In the genomic region with DNA sequence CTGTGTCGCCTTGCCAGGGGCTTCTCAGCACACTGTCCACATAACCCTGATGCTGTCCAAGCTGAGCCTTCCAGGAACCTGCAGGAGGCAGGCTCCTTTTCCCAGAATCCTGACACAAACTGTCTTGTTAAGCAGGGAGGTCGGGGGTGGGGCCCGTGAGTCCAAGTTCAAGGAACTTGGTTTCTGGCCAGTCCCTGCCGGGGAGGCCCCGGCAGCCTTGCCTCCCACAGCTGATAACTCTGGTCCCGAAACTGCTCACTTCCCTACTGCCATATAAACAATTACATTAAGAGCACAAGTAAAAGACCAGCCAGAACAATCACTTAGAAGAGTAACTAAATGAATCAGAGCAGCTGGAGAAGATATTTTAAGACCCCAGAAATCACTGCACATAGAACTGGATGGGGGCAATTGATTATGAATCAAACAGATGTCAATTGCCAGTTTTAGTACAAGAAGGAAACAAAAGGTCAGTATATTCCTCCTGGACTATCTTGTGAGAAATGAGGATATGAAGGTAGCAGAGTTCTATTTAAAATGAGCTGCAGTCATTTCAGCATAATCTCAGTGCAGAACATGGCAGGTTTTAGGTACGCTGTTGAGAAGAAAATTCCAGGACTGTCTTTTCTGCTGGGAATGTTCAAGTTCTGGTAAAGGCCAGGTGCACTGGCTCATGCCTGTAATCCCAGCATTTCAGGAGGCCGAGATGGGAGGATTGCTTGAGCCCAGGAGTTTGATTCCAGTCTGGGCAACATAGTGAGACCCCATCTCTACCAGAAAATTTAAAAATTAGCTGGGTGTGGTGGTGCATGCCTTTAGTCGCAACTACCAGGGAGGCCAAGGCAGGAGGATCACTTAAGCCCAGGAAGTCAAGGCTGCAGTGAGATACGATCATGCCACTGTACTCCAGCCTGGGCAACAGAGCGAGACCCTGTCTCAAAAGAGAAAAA, we compare ENCODE assay signal across 1 cellular context.
TF ChIP-seq lines count a peak whose summit lies in the region.

No MANE protein-coding gene starts in this region.

TF ChIP-seq in GM12878, 131 proteins besides CTCF, POLR2A, EP300 and RAD21 (continued from another document and continues in another):
- TF ChIP-seq JUND (IDR thresholded peaks at IDR 0.05; ENCODE audit: low read depth, low read length) (no peak), STAT1 (conservative IDR thresholded peaks at IDR 0.05) (no peak), MEF2B (IDR thresholded peaks at IDR 0.05; ENCODE audit: partially characterized antibody, poor library complexity, severe bottlenecking) (peak; percentile 78), ELK1 (IDR thresholded peaks at IDR 0.05; ENCODE audit: low read depth, low read length) (no peak), SIX5 (IDR thresholded peaks at IDR 0.05; ENCODE audit: low read depth, low read length, severe bottlenecking) (no peak), MYC (IDR thresholded peaks at IDR 0.05; ENCODE audit: insufficient read depth, insufficient read length, insufficient replicate concordance, low read length, severe bottlenecking) (no peak), MXI1 (IDR thresholded peaks at IDR 0.05; ENCODE audit: low read depth, low read length) (peak; percentile 49), IKZF2 (IDR thresholded peaks at IDR 0.05) (peak; percentile 95), PRDM15 (CRISPR knock-in tag; IDR thresholded peaks at IDR 0.05) (no peak), TBL1XR1 (IDR thresholded peaks at IDR 0.05; ENCODE audit: low read depth, low read length) (peak; percentile 67; the same call in 1 of the 2 replicates), CHD4 (IDR thresholded peaks at IDR 0.05) (no peak), ZNF384 (IDR thresholded peaks at IDR 0.05; ENCODE audit: borderline replicate concordance, low read depth, low read length) (no peak), PBX3 (IDR thresholded peaks at IDR 0.05; ENCODE audit: insufficient replicate concordance, low read depth, low read length) (no peak), ZBED1 (IDR thresholded peaks at IDR 0.05; ENCODE audit: borderline replicate concordance) (peak; percentile 91), DPF2 (IDR thresholded peaks at IDR 0.05) (peak; percentile 95), RELA (IDR thresholded peaks at IDR 0.05; ENCODE audit: borderline replicate concordance, partially characterized antibody) (no peak), ZSCAN29 (IDR thresholded peaks at IDR 0.05) (no peak), RAD51 (IDR thresholded peaks at IDR 0.05) (no peak), ZNF687 (IDR thresholded peaks at IDR 0.05) (0 out of 2 replicates have a peak, but pooled peaks have one; percentile 23), NFIC (IDR thresholded peaks at IDR 0.05; ENCODE audit: low read depth, low read length) (peak; percentile 96), NFYA (IDR thresholded peaks at IDR 0.05; ENCODE audit: borderline replicate concordance, low read depth, low read length) (no peak), NBN (IDR thresholded peaks at IDR 0.05) (peak; percentile 70; the same call in 1 of the 2 replicates), NRF1 (conservative IDR thresholded peaks at IDR 0.05; ENCODE audit: low read depth, low read length) (no peak), SMARCA5 (IDR thresholded peaks at IDR 0.05) (no peak), SRF (IDR thresholded peaks at IDR 0.05; ENCODE audit: low read depth in 2 of 2, low read length in 2 of 2) (no peak), CREM (IDR thresholded peaks at IDR 0.05; ENCODE audit: low read depth) (peak; percentile 87), NR2F1 (conservative IDR thresholded peaks at IDR 0.05) (peak; percentile 60), RFX5 (IDR thresholded peaks at IDR 0.05; ENCODE audit: low read depth, low read length) (no peak), SREBF1 (IDR thresholded peaks at IDR 0.05; ENCODE audit: low read length) (no peak), ZNF217 (IDR thresholded peaks at IDR 0.05) (peak; percentile 79; the same call in 1 of the 2 replicates), NR2C1 (IDR thresholded peaks at IDR 0.05) (no peak), RB1 (IDR thresholded peaks at IDR 0.05; ENCODE audit: borderline replicate concordance) (no peak), NR2C2 (IDR thresholded peaks at IDR 0.05; ENCODE audit: borderline replicate concordance, control insufficient read depth, insufficient read length, low read depth) (no peak)
- TF ChIP-seq, protein P1, sequence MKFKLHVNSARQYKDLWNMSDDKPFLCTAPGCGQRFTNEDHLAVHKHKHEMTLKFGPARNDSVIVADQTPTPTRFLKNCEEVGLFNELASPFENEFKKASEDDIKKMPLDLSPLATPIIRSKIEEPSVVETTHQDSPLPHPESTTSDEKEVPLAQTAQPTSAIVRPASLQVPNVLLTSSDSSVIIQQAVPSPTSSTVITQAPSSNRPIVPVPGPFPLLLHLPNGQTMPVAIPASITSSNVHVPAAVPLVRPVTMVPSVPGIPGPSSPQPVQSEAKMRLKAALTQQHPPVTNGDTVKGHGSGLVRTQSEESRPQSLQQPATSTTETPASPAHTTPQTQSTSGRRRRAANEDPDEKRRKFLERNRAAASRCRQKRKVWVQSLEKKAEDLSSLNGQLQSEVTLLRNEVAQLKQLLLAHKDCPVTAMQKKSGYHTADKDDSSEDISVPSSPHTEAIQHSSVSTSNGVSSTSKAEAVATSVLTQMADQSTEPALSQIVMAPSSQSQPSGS (IDR thresholded peaks at IDR 0.05; ENCODE audit: low read length): peak; percentile 92
- TF ChIP-seq, protein P2, sequence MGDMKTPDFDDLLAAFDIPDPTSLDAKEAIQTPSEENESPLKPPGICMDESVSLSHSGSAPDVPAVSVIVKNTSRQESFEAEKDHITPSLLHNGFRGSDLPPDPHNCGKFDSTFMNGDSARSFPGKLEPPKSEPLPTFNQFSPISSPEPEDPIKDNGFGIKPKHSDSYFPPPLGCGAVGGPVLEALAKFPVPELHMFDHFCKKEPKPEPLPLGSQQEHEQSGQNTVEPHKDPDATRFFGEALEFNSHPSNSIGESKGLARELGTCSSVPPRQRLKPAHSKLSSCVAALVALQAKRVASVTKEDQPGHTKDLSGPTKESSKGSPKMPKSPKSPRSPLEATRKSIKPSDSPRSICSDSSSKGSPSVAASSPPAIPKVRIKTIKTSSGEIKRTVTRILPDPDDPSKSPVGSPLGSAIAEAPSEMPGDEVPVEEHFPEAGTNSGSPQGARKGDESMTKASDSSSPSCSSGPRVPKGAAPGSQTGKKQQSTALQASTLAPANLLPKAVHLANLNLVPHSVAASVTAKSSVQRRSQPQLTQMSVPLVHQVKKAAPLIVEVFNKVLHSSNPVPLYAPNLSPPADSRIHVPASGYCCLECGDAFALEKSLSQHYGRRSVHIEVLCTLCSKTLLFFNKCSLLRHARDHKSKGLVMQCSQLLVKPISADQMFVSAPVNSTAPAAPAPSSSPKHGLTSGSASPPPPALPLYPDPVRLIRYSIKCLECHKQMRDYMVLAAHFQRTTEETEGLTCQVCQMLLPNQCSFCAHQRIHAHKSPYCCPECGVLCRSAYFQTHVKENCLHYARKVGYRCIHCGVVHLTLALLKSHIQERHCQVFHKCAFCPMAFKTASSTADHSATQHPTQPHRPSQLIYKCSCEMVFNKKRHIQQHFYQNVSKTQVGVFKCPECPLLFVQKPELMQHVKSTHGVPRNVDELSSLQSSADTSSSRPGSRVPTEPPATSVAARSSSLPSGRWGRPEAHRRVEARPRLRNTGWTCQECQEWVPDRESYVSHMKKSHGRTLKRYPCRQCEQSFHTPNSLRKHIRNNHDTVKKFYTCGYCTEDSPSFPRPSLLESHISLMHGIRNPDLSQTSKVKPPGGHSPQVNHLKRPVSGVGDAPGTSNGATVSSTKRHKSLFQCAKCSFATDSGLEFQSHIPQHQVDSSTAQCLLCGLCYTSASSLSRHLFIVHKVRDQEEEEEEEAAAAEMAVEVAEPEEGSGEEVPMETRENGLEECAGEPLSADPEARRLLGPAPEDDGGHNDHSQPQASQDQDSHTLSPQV (IDR thresholded peaks at IDR 0.05): no peak
- TF ChIP-seq, protein P3, sequence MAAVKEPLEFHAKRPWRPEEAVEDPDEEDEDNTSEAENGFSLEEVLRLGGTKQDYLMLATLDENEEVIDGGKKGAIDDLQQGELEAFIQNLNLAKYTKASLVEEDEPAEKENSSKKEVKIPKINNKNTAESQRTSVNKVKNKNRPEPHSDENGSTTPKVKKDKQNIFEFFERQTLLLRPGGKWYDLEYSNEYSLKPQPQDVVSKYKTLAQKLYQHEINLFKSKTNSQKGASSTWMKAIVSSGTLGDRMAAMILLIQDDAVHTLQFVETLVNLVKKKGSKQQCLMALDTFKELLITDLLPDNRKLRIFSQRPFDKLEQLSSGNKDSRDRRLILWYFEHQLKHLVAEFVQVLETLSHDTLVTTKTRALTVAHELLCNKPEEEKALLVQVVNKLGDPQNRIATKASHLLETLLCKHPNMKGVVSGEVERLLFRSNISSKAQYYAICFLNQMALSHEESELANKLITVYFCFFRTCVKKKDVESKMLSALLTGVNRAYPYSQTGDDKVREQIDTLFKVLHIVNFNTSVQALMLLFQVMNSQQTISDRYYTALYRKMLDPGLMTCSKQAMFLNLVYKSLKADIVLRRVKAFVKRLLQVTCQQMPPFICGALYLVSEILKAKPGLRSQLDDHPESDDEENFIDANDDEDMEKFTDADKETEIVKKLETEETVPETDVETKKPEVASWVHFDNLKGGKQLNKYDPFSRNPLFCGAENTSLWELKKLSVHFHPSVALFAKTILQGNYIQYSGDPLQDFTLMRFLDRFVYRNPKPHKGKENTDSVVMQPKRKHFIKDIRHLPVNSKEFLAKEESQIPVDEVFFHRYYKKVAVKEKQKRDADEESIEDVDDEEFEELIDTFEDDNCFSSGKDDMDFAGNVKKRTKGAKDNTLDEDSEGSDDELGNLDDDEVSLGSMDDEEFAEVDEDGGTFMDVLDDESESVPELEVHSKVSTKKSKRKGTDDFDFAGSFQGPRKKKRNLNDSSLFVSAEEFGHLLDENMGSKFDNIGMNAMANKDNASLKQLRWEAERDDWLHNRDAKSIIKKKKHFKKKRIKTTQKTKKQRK (IDR thresholded peaks at IDR 0.05; ENCODE audit: low read depth, low read length): no peak
